In the genomic region with DNA sequence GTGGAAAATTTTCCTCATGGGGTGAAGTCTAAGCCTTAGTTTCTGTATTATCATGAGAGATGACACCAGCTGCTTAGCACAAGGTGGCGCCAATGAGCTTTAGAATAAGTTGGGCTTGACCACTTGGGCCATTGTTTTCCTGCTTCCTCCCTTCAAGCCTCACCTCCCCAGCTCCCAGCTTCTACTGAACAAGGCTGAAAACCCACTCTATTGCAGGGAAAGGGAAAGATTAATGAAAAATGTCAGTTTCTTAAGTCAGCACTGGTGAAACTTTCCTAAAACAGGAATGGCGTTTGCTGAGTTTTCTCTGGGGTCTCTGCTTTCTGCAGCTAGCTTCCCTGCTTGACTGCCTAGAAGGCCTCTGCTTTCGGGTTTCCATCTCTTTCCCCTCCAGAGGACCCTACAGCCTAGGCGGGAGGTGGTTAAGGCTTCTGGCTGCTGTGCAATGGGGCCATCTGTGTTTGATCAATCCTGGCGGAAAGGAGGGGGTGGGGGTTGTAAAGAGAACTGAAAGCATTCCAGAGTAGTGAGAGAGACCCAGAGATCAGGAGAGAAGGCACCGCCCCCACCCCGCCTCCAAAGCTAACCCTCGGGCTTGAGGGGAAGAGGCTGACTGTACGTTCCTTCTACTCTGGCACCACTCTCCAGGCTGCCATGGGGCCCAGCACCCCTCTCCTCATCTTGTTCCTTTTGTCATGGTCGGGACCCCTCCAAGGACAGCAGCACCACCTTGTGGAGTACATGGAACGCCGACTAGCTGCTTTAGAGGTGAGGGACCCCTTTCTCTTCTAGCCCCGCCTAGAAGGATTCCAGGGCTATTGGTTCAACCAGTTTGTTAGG, we compare ENCODE assay signal across 8 cellular contexts. TPM values are rescaled to one million over a fixed set of nuclear protein-coding genes. Genes with fewer than 3 reads are reported as not detected.
DNase-seq lines count a peak whose midpoint lies in the region; ATAC-seq and TF ChIP-seq lines count a peak whose summit lies in the region.

A gene with protein sequence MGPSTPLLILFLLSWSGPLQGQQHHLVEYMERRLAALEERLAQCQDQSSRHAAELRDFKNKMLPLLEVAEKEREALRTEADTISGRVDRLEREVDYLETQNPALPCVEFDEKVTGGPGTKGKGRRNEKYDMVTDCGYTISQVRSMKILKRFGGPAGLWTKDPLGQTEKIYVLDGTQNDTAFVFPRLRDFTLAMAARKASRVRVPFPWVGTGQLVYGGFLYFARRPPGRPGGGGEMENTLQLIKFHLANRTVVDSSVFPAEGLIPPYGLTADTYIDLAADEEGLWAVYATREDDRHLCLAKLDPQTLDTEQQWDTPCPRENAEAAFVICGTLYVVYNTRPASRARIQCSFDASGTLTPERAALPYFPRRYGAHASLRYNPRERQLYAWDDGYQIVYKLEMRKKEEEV (plus strand): TSS at position 612 of the 840 bp plus-strand sequence. CDS start 43 bp downstream, at position 655.

- POLR2A ChIA-PET in RWPE1 (lab: Yijun Ruan, JAX; ENCODE audit: low non-redundant PET), result no interaction called here

- peak; percentile 73 for TF ChIP-seq CTCF in RWPE1 (conservative IDR thresholded peaks at IDR 0.05; ENCODE audit: low read depth)

- intact Hi-C loops in right cardiac atrium (cut with DNase I) (loop anchor here in 3 of 4 donors (2.0 to 5.0 kb wide), 2 partner anchors 303 to 304 kb away; no protein-coding TSS in a partner anchor), posterior cingulate gyrus (cut with DNase I) (loop anchor here (1.0 to 10.0 kb wide), 3 partner anchors 144 to 304 kb away; no protein-coding TSS in a partner anchor)

- H3K9me3 ChIP-seq in right cardiac atrium (ENCODE audit: control insufficient read depth, low read length), result no peaks in the 10 kb centered on the region

- CTCF ChIA-PET in RWPE1 (lab: Yijun Ruan, JAX), result interaction anchor here (0.6 to 3.0 kb wide), 11 partner anchors 39 to 769 kb away, joined by 3 to 27 read pairs (median 3); no protein-coding TSS in a partner anchor

- 0 out of 2 replicates have a peak within 1 kb of the TSS, but pooled peaks have one; percentile 10 for H3K27ac ChIP-seq in RWPE1
- H3K27ac ChIP-seq in right cardiac atrium (ENCODE audit: low read length), result peak within 1 kb of the TSS; percentile 53

- peak within 1 kb of the TSS; percentile 16 for H3K4me3 ChIP-seq in right cardiac atrium (ENCODE audit: low read length)

- WGBS in right cardiac atrium, result 23% methylated on average over 13 of the region's 13 CpGs

- DNase-seq in NCI-H2081 (lab: John Stamatoyannopoulos, UW) (peak; percentile 72 to 75), NCI-H2081 treated with DMSO at 0.1 percent for 48 hours (lab: John Stamatoyannopoulos, UW) (no peak), LoVo (ENCODE audit: low spot score) (peak; percentile 75), RWPE1 (ENCODE audit: low spot score) (peak; percentile 90), anterior cingulate cortex (lab: John Stamatoyannopoulos, UW) (peak in 49 of 58 donors; percentile 22 to 86 (median 58)), right cardiac atrium (peak; percentile 85 to 95 (median 91)), posterior cingulate gyrus (peak in 9 of 10 donors; percentile 46 to 95 (median 79))

- H3K27me3 ChIP-seq in right cardiac atrium (ENCODE audit: control insufficient read depth, insufficient read depth), result no peaks in the 10 kb centered on the region

- H3K4me1 ChIP-seq in right cardiac atrium (ENCODE audit: control insufficient read depth, insufficient read depth, low read length), result peaks cover 6% of the 10 kb centered on the region

- ATAC-seq in right cardiac atrium, result peak; percentile 78 to 79
- ATAC-seq in HG02970 (IDR thresholded peaks at IDR 0.05; ENCODE audit: low FRiP score, unreplicated experiment), result no peak

RNA-seq across cellular contexts. Expression of the gene that starts here (rescaled TPM):
- 10 to 100 TPM; 25.8 to 33.9 (median 31.6) TPM for total RNA-seq in right cardiac atrium
- polyA plus RNA-seq in right cardiac atrium, result 27.5 TPM
